ENCODE assay signal across 9 cellular contexts in genomic region chr15:82810863-82811421, GRCh38. TPM values are rescaled to one million over a fixed set of nuclear protein-coding genes. Genes with fewer than 3 reads are reported as not detected.
DNase-seq lines count a peak whose midpoint lies in the region; ATAC-seq lines count a peak whose summit lies in the region.
"Had no signal": no experiment of that assay in that cellular context is flagged by ENCODE, and none has a peak within 500 bp of the region (broad histone marks: within the 10 kb centered on the region; RNA-seq: fewer than 3 reads in every experiment).

No MANE protein-coding gene starts in this region.

- H3K36me3 ChIP-seq in adipocyte (ENCODE audit: control insufficient read depth, insufficient read depth, low read length, severe bottlenecking): peaks cover 25% of the 10 kb centered on the region

- DNase-seq in G401 (ENCODE audit: low spot score) (peak; percentile 15), OCI-M1 (lab: John Stamatoyannopoulos, UW) (peak; percentile 77), adipocyte (ENCODE audit: low read depth) (peak; percentile 54), left kidney (ENCODE audit: low read depth, low spot score) (peak; percentile 33), NCI-H2171 treated with DMSO at 0.1 percent for 48 hours (lab: John Stamatoyannopoulos, UW) (no peak), NCI-H69 (lab: John Stamatoyannopoulos, UW) (no peak)
- peak; percentile 35 for DNase-seq in stimulated activated naive B cell treated with anti-CD40 and anti-IgM and Interleukin-4, amounts not matched to agents 10 μg/mL and 1 μg/mL and 100 μg/mL, for 72 hours

- peak overlapping the region; percentile 94 for H3K9ac ChIP-seq in adipocyte (ENCODE audit: low read length)

- H3K36me3 Mint-ChIP-seq in stimulated activated naive B cell treated with anti-CD40 and anti-IgM and Interleukin-4, amounts not matched to agents 10 μg/mL and 1 μg/mL and 100 μg/mL, for 72 hours: peaks cover 23 to 37% of the 10 kb centered on the region in 2 donors

- H3K27me3 ChIP-seq in adipocyte (replicated peaks; ENCODE audit: control insufficient read depth, insufficient read depth, low read length): no peaks in the 10 kb centered on the region

- H3K4me3 ChIP-seq in adipocyte (ENCODE audit: low read length): peak overlapping the region; percentile 90

- H3K4me1 ChIP-seq in adipocyte (ENCODE audit: control insufficient read depth, insufficient read depth, low read length): peaks cover 25% of the 10 kb centered on the region

- peak; percentile 22 to 28 for ATAC-seq in stimulated activated naive B cell treated with anti-CD40 and anti-IgM and Interleukin-4, amounts not matched to agents 10 μg/mL and 1 μg/mL and 100 μg/mL, for 72 hours (replicated peaks)
- ATAC-seq in GM19395 (IDR thresholded peaks at IDR 0.05; ENCODE audit: unreplicated experiment): no peak

- H3K9me3 ChIP-seq in adipocyte (ENCODE audit: control insufficient read depth, low read length): no peaks in the 10 kb centered on the region

- peak overlapping the region; percentile 86 to 96 for H3K4me3 Mint-ChIP-seq in stimulated activated naive B cell treated with anti-CD40 and anti-IgM and Interleukin-4, amounts not matched to agents 10 μg/mL and 1 μg/mL and 100 μg/mL, for 72 hours

- H3K27me3 Mint-ChIP-seq in stimulated activated naive B cell treated with anti-CD40 and anti-IgM and Interleukin-4, amounts not matched to agents 10 μg/mL and 1 μg/mL and 100 μg/mL, for 72 hours: no peaks in the 10 kb centered on the region

- peaks cover 0 to 4% of the 10 kb centered on the region in 2 donors for H3K9me3 Mint-ChIP-seq in stimulated activated naive B cell treated with anti-CD40 and anti-IgM and Interleukin-4, amounts not matched to agents 10 μg/mL and 1 μg/mL and 100 μg/mL, for 72 hours

- in situ Hi-C loops in G401 (cut with HindIII; ENCODE audit: low sequenced_read_pairs): no loop called here

- peaks cover 25 to 51% of the 10 kb centered on the region in 2 donors for H3K4me1 Mint-ChIP-seq in stimulated activated naive B cell treated with anti-CD40 and anti-IgM and Interleukin-4, amounts not matched to agents 10 μg/mL and 1 μg/mL and 100 μg/mL, for 72 hours

- H3K27ac Mint-ChIP-seq in stimulated activated naive B cell treated with anti-CD40 and anti-IgM and Interleukin-4, amounts not matched to agents 10 μg/mL and 1 μg/mL and 100 μg/mL, for 72 hours: peak overlapping the region; percentile 97

RNA-seq across cellular contexts. Expression of gene WHAMM, which starts 1.5 kb away (rescaled TPM):
- 6.7 and 8.2 TPM in 2 replicates for total RNA-seq in G401 (2014; rRNA removed; shearing (Covaris generic))

RNA-seq across cellular contexts. Expression of gene FSD2, which starts 5.1 kb away (rescaled TPM):
- not detected in 2 replicates for total RNA-seq in G401 (2014; rRNA removed; shearing (Covaris generic))
- total RNA-seq: LHCN-M2 had no signal

Comparison
In these comparisons a context has a peak if more than half of its experiments do, and no peak if none do; other contexts are left out.
1. DNase-seq: peak in G401 (single experiment), OCI-M1 (single experiment), adipocyte (single experiment), left kidney (single experiment) and stimulated activated naive B cell treated with anti-CD40 and anti-IgM and Interleukin-4, amounts not matched to agents 10 μg/mL and 1 μg/mL and 100 μg/mL, for 72 hours (single experiment); none in NCI-H2171 treated with DMSO at 0.1 percent for 48 hours (single experiment) and NCI-H69 (single experiment).